In the genomic region with DNA sequence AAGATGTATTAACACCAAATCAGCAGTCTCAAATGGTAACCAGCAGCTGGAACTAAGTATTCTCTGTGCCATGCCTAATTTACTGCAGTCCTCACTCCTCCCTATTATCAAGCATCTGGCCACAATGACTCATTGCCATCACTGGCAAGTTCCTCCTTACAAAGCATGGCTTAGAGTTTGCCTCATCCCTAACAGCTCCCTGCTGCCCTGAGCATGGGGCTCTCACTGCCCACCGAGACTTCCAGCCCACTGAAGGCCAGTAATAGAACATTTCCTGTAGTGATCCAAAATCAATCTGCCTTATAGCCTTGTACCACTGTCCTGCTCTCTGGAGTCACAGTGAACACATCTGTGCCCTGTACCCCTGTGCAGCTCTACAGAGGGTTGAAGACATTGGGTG, we compare ENCODE assay signal across 21 cellular contexts.
DNase-seq lines count a peak whose midpoint lies in the region; ATAC-seq and FAIRE-seq lines count a peak whose summit lies in the region.
"Had no signal": no experiment of that assay in that cellular context is flagged by ENCODE, and none has a peak within 500 bp of the region (broad histone marks: within the 10 kb centered on the region; RNA-seq: fewer than 3 reads in every experiment).

No MANE protein-coding gene starts in this region.

- 85 to 95% (median 89%) methylated on average over 1 of the region's 1 CpG for WGBS in small intestine, 3 donors

- no peaks in the 10 kb centered on the region for H3K27me3 ChIP-seq in small intestine (ENCODE audit: control insufficient read depth in 2 of 2, insufficient read depth in 2 of 2, low read length in 2 of 2)
- H3K27me3 ChIP-seq: ascending aorta, colonic mucosa had no signal

- no peak overlapping the region for H3K27ac ChIP-seq in small intestine (ENCODE audit: low read depth in 1 of 2, low read length in 1 of 2)
- H3K27ac ChIP-seq: ascending aorta, colonic mucosa had no signal

- H3K4me1 ChIP-seq in small intestine (ENCODE audit: control insufficient read depth in 2 of 2, insufficient read depth in 1 of 2, low read depth in 1 of 2, low read length in 1 of 2): no peaks in the 10 kb centered on the region
- H3K4me1 ChIP-seq: colonic mucosa had no signal

- H3K9me3 ChIP-seq in small intestine (ENCODE audit: control insufficient read depth, low read depth): no peaks in the 10 kb centered on the region
- H3K9me3 ChIP-seq: ascending aorta, colonic mucosa had no signal

- DNase-seq in H4 (ENCODE audit: low spot score) (peak; percentile 15), RPMI7951 (ENCODE audit: low read depth) (peak; percentile 36), renal cortical epithelial cell (ENCODE audit: low read depth) (peak; percentile 45), small intestine (no peak)
- no peak for DNase-seq in activated CD4-positive, alpha-beta T cell treated with anti-CD3 and anti-CD28 coated beads for 48 hours
- DNase-seq: activated CD4-positive, alpha-beta T cell treated with anti-CD3 and anti-CD28 coated beads, Interleukin-2, amount 50 U/mL, for 48 hours; activated naive CD4-positive, alpha-beta T cell treated with Interleukin-2 at 50 U/mL for 16 hours; C1 segment of cervical spinal cord; colonic mucosa; DMS 273 treated with DMSO at 0.1 percent for 48 hours; NCI-H1436 treated with DMSO at 0.1 percent for 48 hours; NCI-H2227 treated with DMSO at 0.1 percent for 48 hours; NK-92 treated with Interleukin-12 subunit alpha and Interleukin-12 subunit beta, amount 100 ng/mL, for 24 hours; stimulated activated CD4-positive, alpha-beta T cell treated with anti-CD3 and anti-CD28 coated beads, Interleukin-15, amount 100 ng/mL, for 24 hours had no signal

- ATAC-seq in esophagus mucosa (peak; percentile 76), GM21367 (IDR thresholded peaks at IDR 0.05; ENCODE audit: unreplicated experiment) (no peak)
- ATAC-seq: left lobe of liver; stimulated activated effector memory CD8-positive, alpha-beta T cell treated with anti-CD3 and anti-CD28 coated beads, Interleukin-12 subunit alpha, Interleukin-12 subunit beta, amount 100 ng/mL, for 72 hours had no signal

- no peak overlapping the region for H3K4me3 ChIP-seq in small intestine (ENCODE audit: low read depth in 1 of 2, low read length in 2 of 2)
- H3K4me3 ChIP-seq: ascending aorta, colonic mucosa had no signal

- FAIRE-seq in small intestine (lab: Jason Lieb, UNC): no peak
- FAIRE-seq: endometrium, HTR-8/SVneo had no signal

- H3K36me3 ChIP-seq in small intestine (ENCODE audit: control insufficient read depth in 2 of 2, insufficient read depth in 2 of 2, low read length in 2 of 2): no peaks in the 10 kb centered on the region
- H3K36me3 ChIP-seq: ascending aorta, colonic mucosa had no signal

Comparison
In these comparisons a context has a peak if more than half of its experiments do, and no peak if none do; other contexts are left out.
1. DNase-seq: peak in H4 (single experiment), RPMI7951 (single experiment) and renal cortical epithelial cell (single experiment); none in small intestine (single experiment) and activated CD4-positive, alpha-beta T cell treated with anti-CD3 and anti-CD28 coated beads for 48 hours (single experiment).